In genomic region chr20:33753763-33754162, GRCh38 we compare ENCODE assay signal across 23 cellular contexts. TPM values are rescaled to one million over a fixed set of nuclear protein-coding genes. Genes with fewer than 3 reads are reported as not detected.
DNase-seq lines count a peak whose midpoint lies in the region; ATAC-seq, FAIRE-seq and TF ChIP-seq lines count a peak whose summit lies in the region.
"Had no signal": no experiment of that assay in that cellular context is flagged by ENCODE, and none has a peak within 500 bp of the region (broad histone marks: within the 10 kb centered on the region; RNA-seq: fewer than 3 reads in every experiment).

No MANE protein-coding gene starts in this region.

- H3K9me3 ChIP-seq in astrocyte (ENCODE audit: insufficient read depth, low read depth, low read length) = peaks cover 8% of the 10 kb centered on the region
- H3K9me3 ChIP-seq: Peyer's patch, suprapubic skin had no signal

- H3K9me3 Mint-ChIP-seq in astrocyte (ENCODE audit: unreplicated experiment) = peaks cover 15% of the 10 kb centered on the region
- peaks cover 6% of the 10 kb centered on the region for H3K9me3 Mint-ChIP-seq in activated T-cell treated with anti-CD3 and anti-CD28 coated beads, Interleukin-2, amount 50 U/mL, for 4 hours
- H3K9me3 Mint-ChIP-seq: natural killer cell had no signal

- H2AFZ ChIP-seq in astrocyte (ENCODE audit: low read depth, low read length) = no peak overlapping the region

- H3K27ac Mint-ChIP-seq in astrocyte (ENCODE audit: unreplicated experiment) = no peak overlapping the region
- H3K27ac Mint-ChIP-seq: activated CD4-positive, alpha-beta T cell treated with anti-CD3 and anti-CD28 coated beads for 36 hours; activated naive CD4-positive, alpha-beta T cell treated with anti-CD3 and anti-CD28 coated beads, Interleukin-2, amount 10 ng/mL, durations not matched to agents 7 days and 5 days; activated T-cell treated with anti-CD3 and anti-CD28 coated beads, Interleukin-2, amount 50 U/mL, for 72 hours; natural killer cell; stimulated activated memory B cell treated with anti-CD40 and anti-IgM and Interleukin-4, amounts not matched to agents 10 μg/mL and 1 μg/mL and 100 μg/mL, for 72 hours; T-helper 1 cell treated with Interleukin-12 subunit alpha and Interleukin-12 subunit beta and Interleukin-4 antibody, amounts not matched to agents 30 μg/mL and 1 μg/mL, for 36 hours had no signal

- no peaks in the 10 kb centered on the region for H3K27me3 ChIP-seq in astrocyte (ENCODE audit: insufficient read depth, low read length)
- H3K27me3 ChIP-seq: Peyer's patch, suprapubic skin, uterus had no signal

- no peak overlapping the region for H3K4me2 ChIP-seq in astrocyte (ENCODE audit: low read length)
- H3K4me2 ChIP-seq: A549 had no signal

- H3K36me3 ChIP-seq in astrocyte (ENCODE audit: insufficient read depth, low read length) = no peaks in the 10 kb centered on the region
- H3K36me3 ChIP-seq: uterus had no signal

- no peak overlapping the region for H3K4me3 Mint-ChIP-seq in astrocyte (ENCODE audit: unreplicated experiment)
- no peak overlapping the region for H3K4me3 Mint-ChIP-seq in activated T-cell treated with anti-CD3 and anti-CD28 coated beads, Interleukin-2, amount 50 U/mL, for 4 hours
- H3K4me3 Mint-ChIP-seq: activated CD4-positive, alpha-beta T cell treated with anti-CD3 and anti-CD28 coated beads for 36 hours; activated naive CD4-positive, alpha-beta T cell treated with anti-CD3 and anti-CD28 coated beads, Interleukin-2, amount 10 ng/mL, durations not matched to agents 7 days and 5 days; activated T-cell treated with anti-CD3 and anti-CD28 coated beads, Interleukin-2, amount 50 U/mL, for 72 hours; natural killer cell; stimulated activated memory B cell treated with anti-CD40 and anti-IgM and Interleukin-4, amounts not matched to agents 10 μg/mL and 1 μg/mL and 100 μg/mL, for 72 hours; T-helper 1 cell treated with Interleukin-12 subunit alpha and Interleukin-12 subunit beta and Interleukin-4 antibody, amounts not matched to agents 30 μg/mL and 1 μg/mL, for 36 hours had no signal

- no peaks in the 10 kb centered on the region for H4K20me1 ChIP-seq in astrocyte (ENCODE audit: insufficient read depth, low read length)

- no peak for FAIRE-seq in astrocyte (lab: Jason Lieb, UNC)
- FAIRE-seq: A549 had no signal

- H3K27ac ChIP-seq in astrocyte (ENCODE audit: low read depth, low read length) = no peak overlapping the region
- H3K27ac ChIP-seq: A549, Peyer's patch, suprapubic skin, uterus had no signal

- peak; percentile 6 for DNase-seq in AG08395 (ENCODE audit: low spot score)
- DNase-seq in HT1080 (ENCODE audit: low read depth) = peak; percentile 22
- DNase-seq in astrocyte (ENCODE audit: low read depth) = peak; percentile 23
- peak; percentile 18 for DNase-seq in fibroblast of pulmonary artery (ENCODE audit: low read depth)
- DNase-seq in stimulated activated CD4-positive, alpha-beta T cell treated with anti-CD3 and anti-CD28 coated beads, Interleukin-2, amount 100 ng/mL, for 48 hours = no peak
- DNase-seq in HuH-7.5 (ENCODE audit: low spot score) = no peak
- DNase-seq in activated naive CD4-positive, alpha-beta T cell (lab: John Stamatoyannopoulos, UW) = no peak
- DNase-seq in activated T-cell treated with anti-CD3 and anti-CD28 coated beads, Interleukin-2, amount 50 U/mL, for 4 hours = no peak
- DNase-seq: activated CD4-positive, alpha-beta T cell treated with anti-CD3 and anti-CD28 coated beads for 36 hours; activated naive CD4-positive, alpha-beta T cell treated with anti-CD3 and anti-CD28 coated beads, Interleukin-2, amount 10 ng/mL, durations not matched to agents 7 days and 5 days; activated T-cell treated with anti-CD3 and anti-CD28 coated beads, Interleukin-2, amount 50 U/mL, for 72 hours; central memory CD4-positive, alpha-beta T cell; head of caudate nucleus; left cardiac atrium; natural killer cell; NCI-H2171; NCI-H526; Peyer's patch; uterus had no signal

- H3K4me1 Mint-ChIP-seq in astrocyte (ENCODE audit: low read depth, unreplicated experiment) = peaks cover 2% of the 10 kb centered on the region
- no peaks in the 10 kb centered on the region for H3K4me1 Mint-ChIP-seq in activated T-cell treated with anti-CD3 and anti-CD28 coated beads, Interleukin-2, amount 50 U/mL, for 4 hours (ENCODE audit: low read depth)
- H3K4me1 Mint-ChIP-seq: natural killer cell had no signal

- H3K4me3 ChIP-seq in astrocyte (ENCODE audit: insufficient read depth, low read depth, low read length) (no peak overlapping the region), fibroblast of pulmonary artery (replicated peaks; ENCODE audit: low read depth, low read length) (no peak overlapping the region)
- H3K4me3 ChIP-seq: A549, Peyer's patch, suprapubic skin, uterus had no signal

- no peaks in the 10 kb centered on the region for H3K4me1 ChIP-seq in astrocyte (ENCODE audit: insufficient read depth, low read length)
- H3K4me1 ChIP-seq: A549, Peyer's patch, suprapubic skin, uterus had no signal

- H3K79me2 ChIP-seq in astrocyte (ENCODE audit: insufficient read depth, low read length) = no peaks in the 10 kb centered on the region

- H3K27me3 Mint-ChIP-seq in astrocyte (ENCODE audit: low read depth, unreplicated experiment) = no peaks in the 10 kb centered on the region
- H3K27me3 Mint-ChIP-seq in activated T-cell treated with anti-CD3 and anti-CD28 coated beads, Interleukin-2, amount 50 U/mL, for 4 hours (ENCODE audit: low read depth) = no peaks in the 10 kb centered on the region
- H3K27me3 Mint-ChIP-seq: activated CD4-positive, alpha-beta T cell treated with anti-CD3 and anti-CD28 coated beads for 36 hours; activated naive CD4-positive, alpha-beta T cell treated with anti-CD3 and anti-CD28 coated beads, Interleukin-2, amount 10 ng/mL, durations not matched to agents 7 days and 5 days; stimulated activated memory B cell treated with anti-CD40 and anti-IgM and Interleukin-4, amounts not matched to agents 10 μg/mL and 1 μg/mL and 100 μg/mL, for 72 hours had no signal

- no peak for ATAC-seq in activated T-cell treated with anti-CD3 and anti-CD28 coated beads, Interleukin-2, amount 50 U/mL, for 4 hours
- ATAC-seq: A549; activated CD4-positive, alpha-beta T cell treated with anti-CD3 and anti-CD28 coated beads for 36 hours; activated T-cell treated with anti-CD3 and anti-CD28 coated beads, Interleukin-2, amount 50 U/mL, for 72 hours; natural killer cell; stimulated activated memory B cell treated with anti-CD40 and anti-IgM and Interleukin-4, amounts not matched to agents 10 μg/mL and 1 μg/mL and 100 μg/mL, for 72 hours had no signal

- H3K9ac ChIP-seq in astrocyte (ENCODE audit: low read length) = no peak overlapping the region

- TF ChIP-seq CTCF in astrocyte (IDR thresholded peaks at IDR 0.05; ENCODE audit: insufficient read depth, low read depth, low read length) (no peak), fibroblast of pulmonary artery (IDR thresholded peaks at IDR 0.05; ENCODE audit: low read length, missing control alignments) (no peak)

- H3K36me3 Mint-ChIP-seq in astrocyte (ENCODE audit: low read depth, unreplicated experiment) = peaks cover 22% of the 10 kb centered on the region
- H3K36me3 Mint-ChIP-seq in activated T-cell treated with anti-CD3 and anti-CD28 coated beads, Interleukin-2, amount 50 U/mL, for 4 hours (ENCODE audit: insufficient read depth) = peaks cover 26% of the 10 kb centered on the region
- H3K36me3 Mint-ChIP-seq: natural killer cell had no signal

RNA-seq across cellular contexts. Expression of gene ZNF341, which starts 22.0 kb away (rescaled TPM):
- 2.4 and 3.2 TPM in 2 replicates for total RNA-seq in HT1080 (2014; rRNA removed; shearing (Covaris generic))
- 2.9 and 3.7 TPM in 2 replicates for polyA plus RNA-seq in HT1080 (2015; cell fraction: cytosol; rRNA removed)
- polyA plus RNA-seq in HT1080 (2015; cell fraction: nucleus; rRNA removed) = 6.4 and 9.2 TPM in 2 replicates
- 1.9 and 2.0 TPM in 2 replicates for total RNA-seq in astrocyte
- total RNA-seq in activated T-cell treated with anti-CD3 and anti-CD28 coated beads, Interleukin-2, amount 50 U/mL, for 4 hours = 1 to 10 TPM; 4.8 to 6.0 (median 5.2) TPM

RNA-seq across cellular contexts. Expression of gene PXMP4, which starts 33.7 kb away (rescaled TPM):
- 5.1 and 5.6 TPM in 2 replicates for total RNA-seq in HT1080 (2014; rRNA removed; shearing (Covaris generic))
- polyA plus RNA-seq in HT1080 (2015; cell fraction: cytosol; rRNA removed) = 3.8 and 4.1 TPM in 2 replicates
- 2.8 and 4.0 TPM in 2 replicates for polyA plus RNA-seq in HT1080 (2015; cell fraction: nucleus; rRNA removed)
- total RNA-seq in astrocyte = 1.1 and 1.2 TPM in 2 replicates
- 1 to 10 TPM; 4.2 to 4.9 (median 4.4) TPM for total RNA-seq in activated T-cell treated with anti-CD3 and anti-CD28 coated beads, Interleukin-2, amount 50 U/mL, for 4 hours

RNA-seq across cellular contexts. Expression of gene CHMP4B, which starts 57.4 kb away (rescaled TPM):
- total RNA-seq in HT1080 (2014; rRNA removed; shearing (Covaris generic)) = 24.2 and 40.8 TPM in 2 replicates
- 83.9 and 85.5 TPM in 2 replicates for polyA plus RNA-seq in HT1080 (2015; cell fraction: cytosol; rRNA removed)
- 20.2 and 24.9 TPM in 2 replicates for polyA plus RNA-seq in HT1080 (2015; cell fraction: nucleus; rRNA removed)
- total RNA-seq in astrocyte = 85.0 and 90.6 TPM in 2 replicates
- total RNA-seq in activated T-cell treated with anti-CD3 and anti-CD28 coated beads, Interleukin-2, amount 50 U/mL, for 4 hours = 10 to 100 TPM; 71.1 to 80.0 (median 71.7) TPM

Comparison
In these comparisons a context has a peak if more than half of its experiments do, and no peak if none do; other contexts are left out.
1. DNase-seq: peak in AG08395 (single experiment), HT1080 (single experiment), astrocyte (single experiment) and fibroblast of pulmonary artery (single experiment); none in stimulated activated CD4-positive, alpha-beta T cell treated with anti-CD3 and anti-CD28 coated beads, Interleukin-2, amount 100 ng/mL, for 48 hours (0 of 2), HuH-7.5 (single experiment), activated naive CD4-positive, alpha-beta T cell (0 of 4) and activated T-cell treated with anti-CD3 and anti-CD28 coated beads, Interleukin-2, amount 50 U/mL, for 4 hours (single experiment).